1 cellular context compared by ENCODE assay signal in genomic region chr4:75724066-75724866, GRCh38.
TF ChIP-seq lines count a peak whose summit lies in the region.

TSS of gene USO1 (plus strand) at chr4:75724577. CDS start at chr4:75724820, 243 bp downstream.

TF ChIP-seq in K562, 482 proteins besides CTCF, POLR2A, EP300 and RAD21 (continued from another document and continues in another):
- TF ChIP-seq ZNF407 (IDR thresholded peaks at IDR 0.05; ENCODE audit: low read depth) = no peak
- TF ChIP-seq HCFC1 (IDR thresholded peaks at IDR 0.05; ENCODE audit: low read depth, low read length) = 0 out of 2 replicates have a peak, but pooled peaks have one; percentile 47
- TF ChIP-seq ZNF584 (CRISPR knock-in tag; IDR thresholded peaks at IDR 0.05; ENCODE audit: low read depth) = no peak
- TF ChIP-seq IRF2 (CRISPR knock-in tag; IDR thresholded peaks at IDR 0.05) = no peak
- TF ChIP-seq BRD9 (IDR thresholded peaks at IDR 0.05; ENCODE audit: low read depth, partially characterized antibody) = peak; percentile 78
- peak; percentile 34; the same call in 1 of the 2 replicates for TF ChIP-seq SMARCC2 (IDR thresholded peaks at IDR 0.05; ENCODE audit: low read depth)
- no peak for TF ChIP-seq BDP1 (IDR thresholded peaks at IDR 0.05; ENCODE audit: insufficient read depth, insufficient read length)
- no peak for TF ChIP-seq ZFP1 (CRISPR knock-in tag; IDR thresholded peaks at IDR 0.05)
- TF ChIP-seq SP1 (CRISPR knock-in tag; IDR thresholded peaks at IDR 0.05) = peak; percentile 62; the same call in 1 of the 2 replicates
- no peak; the same call in 1 of the 2 replicates for TF ChIP-seq SMARCA4 (IDR thresholded peaks at IDR 0.05)
- peak; percentile 73; the same call in 1 of the 2 replicates for TF ChIP-seq ARID3A (IDR thresholded peaks at IDR 0.05; ENCODE audit: borderline replicate concordance, low read depth, low read length)
- TF ChIP-seq ZKSCAN8 (CRISPR knock-in tag; IDR thresholded peaks at IDR 0.05) = no peak
- TF ChIP-seq CXXC5 (CRISPR knock-in tag; IDR thresholded peaks at IDR 0.05) = peak; percentile 65
- 0 out of 2 replicates have a peak, but pooled peaks have one; percentile 31 for TF ChIP-seq ZNF263 (CRISPR knock-in tag; IDR thresholded peaks at IDR 0.05; ENCODE audit: borderline replicate concordance)
- TF ChIP-seq MCM5 (IDR thresholded peaks at IDR 0.05; ENCODE audit: low read depth) = no peak
- TF ChIP-seq CBFA2T3 (IDR thresholded peaks at IDR 0.05) = 0 out of 2 replicates have a peak, but pooled peaks have one; percentile 6
- TF ChIP-seq SETDB1 (IDR thresholded peaks at IDR 0.05; ENCODE audit: low read length) = no peak
- peak; percentile 96 to 98 for TF ChIP-seq MNT (conservative IDR thresholded peaks at IDR 0.05)
- TF ChIP-seq POLR2AphosphoS5 (IDR thresholded peaks at IDR 0.05; ENCODE audit: control insufficient read depth, insufficient read depth, low read depth, low read length) = peak; percentile 95
- peak; percentile 70; the same call in 1 of the 2 replicates for TF ChIP-seq TOE1 (IDR thresholded peaks at IDR 0.05; ENCODE audit: borderline replicate concordance)
- TF ChIP-seq TOE1 (CRISPR knock-in tag; IDR thresholded peaks at IDR 0.05; ENCODE audit: borderline replicate concordance, low read depth) = no peak
- peak; percentile 60 for TF ChIP-seq TRIM28 (IDR thresholded peaks at IDR 0.05)
- no peak for TF ChIP-seq ZC3H8 (IDR thresholded peaks at IDR 0.05)
- no peak for TF ChIP-seq GTF2A2 (tag; IDR thresholded peaks at IDR 0.05)
- TF ChIP-seq SMAD1 (IDR thresholded peaks at IDR 0.05; ENCODE audit: low read depth, low read length, partially characterized antibody) = no peak
- TF ChIP-seq TAF15 (IDR thresholded peaks at IDR 0.05; ENCODE audit: low read depth, low read length) = no peak
- no peak for TF ChIP-seq ZBTB1 (CRISPR knock-in tag; IDR thresholded peaks at IDR 0.05; ENCODE audit: borderline replicate concordance, low read depth)
- 0 out of 2 replicates have a peak, but pooled peaks have one; percentile 26 for TF ChIP-seq KDM2B (CRISPR knock-in tag; IDR thresholded peaks at IDR 0.05)
- no peak; the same call in 1 of the 2 replicates for TF ChIP-seq ESRRA (IDR thresholded peaks at IDR 0.05; ENCODE audit: borderline replicate concordance, low read depth)
- TF ChIP-seq MGA (IDR thresholded peaks at IDR 0.05) = peak; percentile 74
- peak; percentile 87 for TF ChIP-seq PHF8 (IDR thresholded peaks at IDR 0.05; ENCODE audit: borderline replicate concordance, low read length)
- peak in 1 of 2 experiments; percentile 55; a peak in 1 of 4 replicates for TF ChIP-seq RCOR1 (IDR thresholded peaks at IDR 0.05; ENCODE audit: borderline replicate concordance in 1 of 2, low read depth in 2 of 2, low read length in 2 of 2)
- peak; percentile 22 for TF ChIP-seq FIP1L1 (IDR thresholded peaks at IDR 0.05; ENCODE audit: low read depth, low read length, poor library complexity, severe bottlenecking)
- peak; percentile 98 for TF ChIP-seq SUPT5H (IDR thresholded peaks at IDR 0.05)
- 0 out of 2 replicates have a peak, but pooled peaks have one; percentile 35 for TF ChIP-seq SRSF1 (IDR thresholded peaks at IDR 0.05; ENCODE audit: low read depth, low read length)
